8 cellular contexts compared by ENCODE assay signal in genomic region chr6:131807644-131808459, GRCh38. TPM values are rescaled to one million over a fixed set of nuclear protein-coding genes. Genes with fewer than 3 reads are reported as not detected.
DNase-seq lines count a peak whose midpoint lies in the region; ATAC-seq and TF ChIP-seq lines count a peak whose summit lies in the region.

ENPP1 (plus strand) TSS chr6:131808020; CDS start chr6:131808036, 16 bp downstream.

- intact Hi-C loops in activated CD4-positive, alpha-beta T cell treated with anti-CD3 and anti-CD28 coated beads, Interleukin-2, amount 10 ng/mL, durations not matched to agents 24 days and 14 days (cut with micrococcal nuclease) = loop anchor here (10.0 kb wide), 1 partner anchor 107 kb away; no protein-coding TSS in a partner anchor

- H3K27me3 Mint-ChIP-seq in activated CD4-positive, alpha-beta T cell treated with anti-CD3 and anti-CD28 coated beads, Interleukin-2, amount 10 ng/mL, durations not matched to agents 24 days and 14 days = peaks cover 66% of the 10 kb centered on the region

- no peaks in the 10 kb centered on the region for H3K9me3 Mint-ChIP-seq in activated CD4-positive, alpha-beta T cell treated with anti-CD3 and anti-CD28 coated beads, Interleukin-2, amount 10 ng/mL, durations not matched to agents 24 days and 14 days

- no peak for TF ChIP-seq CTCF in GM10266 (IDR thresholded peaks at IDR 0.05; ENCODE audit: control insufficient read depth, insufficient read depth, low read depth, missing control alignments)

- H3K27ac Mint-ChIP-seq in activated CD4-positive, alpha-beta T cell treated with anti-CD3 and anti-CD28 coated beads, Interleukin-2, amount 10 ng/mL, durations not matched to agents 24 days and 14 days = peak within 1 kb of the TSS; percentile 41

- peak within 1 kb of the TSS; percentile 90 for H3K4me3 Mint-ChIP-seq in activated CD4-positive, alpha-beta T cell treated with anti-CD3 and anti-CD28 coated beads, Interleukin-2, amount 10 ng/mL, durations not matched to agents 24 days and 14 days

- DNase-seq in GM10266 (ENCODE audit: extremely low spot score) = peak; percentile 38
- DNase-seq in NCI-H345 treated with DMSO at 0.1 percent for 48 hours (lab: John Stamatoyannopoulos, UW; ENCODE audit: unreplicated experiment) = peak; percentile 7
- peak; percentile 77 for DNase-seq in activated CD4-positive, alpha-beta T cell treated with anti-CD3 and anti-CD28 coated beads, Interleukin-2, amount 10 ng/mL, durations not matched to agents 24 days and 14 days
- DNase-seq in cortex of kidney (lab: John Stamatoyannopoulos, UW) = peak; percentile 10
- peak; percentile 87 for DNase-seq in left kidney (ENCODE audit: low read depth, low spot score)
- DNase-seq in stimulated activated CD4-positive, alpha-beta T cell treated with anti-CD3 and anti-CD28 coated beads, Interleukin-1b, Interleukin-23, amount 100 ng/mL, for 48 hours = peak; percentile 31

- peaks cover 13% of the 10 kb centered on the region for H3K4me1 Mint-ChIP-seq in activated CD4-positive, alpha-beta T cell treated with anti-CD3 and anti-CD28 coated beads, Interleukin-2, amount 10 ng/mL, durations not matched to agents 24 days and 14 days

- ATAC-seq in HG02763 (IDR thresholded peaks at IDR 0.05; ENCODE audit: unreplicated experiment) (peak; percentile 55), HG03108 (IDR thresholded peaks at IDR 0.05; ENCODE audit: unreplicated experiment) (no peak)

- H3K36me3 Mint-ChIP-seq in activated CD4-positive, alpha-beta T cell treated with anti-CD3 and anti-CD28 coated beads, Interleukin-2, amount 10 ng/mL, durations not matched to agents 24 days and 14 days (ENCODE audit: low read depth) = no peaks in the 10 kb centered on the region

RNA-seq across cellular contexts. Expression of gene ENPP1, which starts in this region (rescaled TPM):
- 0.58 and 0.66 TPM in 2 replicates for total RNA-seq in activated CD4-positive, alpha-beta T cell treated with anti-CD3 and anti-CD28 coated beads, Interleukin-2, amount 10 ng/mL, durations not matched to agents 24 days and 14 days

Comparison
In these comparisons a context has a peak if more than half of its experiments do, and no peak if none do; other contexts are left out.
1. Peak in DNase-seq in activated CD4-positive, alpha-beta T cell treated with anti-CD3 and anti-CD28 coated beads, Interleukin-2, amount 10 ng/mL, durations not matched to agents 24 days and 14 days; RNA of the gene not detected or under 1 TPM.
2. DNase-seq: peak in every context shown above with its lines; median percentile 87 in left kidney; 77 in activated CD4-positive, alpha-beta T cell treated with anti-CD3 and anti-CD28 coated beads, Interleukin-2, amount 10 ng/mL, durations not matched to agents 24 days and 14 days; 38 in GM10266; 31 in stimulated activated CD4-positive, alpha-beta T cell treated with anti-CD3 and anti-CD28 coated beads, Interleukin-1b, Interleukin-23, amount 100 ng/mL, for 48 hours; 10 in cortex of kidney; 7 in NCI-H345 treated with DMSO at 0.1 percent for 48 hours.